8 cellular contexts compared by ENCODE assay signal in the genomic region with DNA sequence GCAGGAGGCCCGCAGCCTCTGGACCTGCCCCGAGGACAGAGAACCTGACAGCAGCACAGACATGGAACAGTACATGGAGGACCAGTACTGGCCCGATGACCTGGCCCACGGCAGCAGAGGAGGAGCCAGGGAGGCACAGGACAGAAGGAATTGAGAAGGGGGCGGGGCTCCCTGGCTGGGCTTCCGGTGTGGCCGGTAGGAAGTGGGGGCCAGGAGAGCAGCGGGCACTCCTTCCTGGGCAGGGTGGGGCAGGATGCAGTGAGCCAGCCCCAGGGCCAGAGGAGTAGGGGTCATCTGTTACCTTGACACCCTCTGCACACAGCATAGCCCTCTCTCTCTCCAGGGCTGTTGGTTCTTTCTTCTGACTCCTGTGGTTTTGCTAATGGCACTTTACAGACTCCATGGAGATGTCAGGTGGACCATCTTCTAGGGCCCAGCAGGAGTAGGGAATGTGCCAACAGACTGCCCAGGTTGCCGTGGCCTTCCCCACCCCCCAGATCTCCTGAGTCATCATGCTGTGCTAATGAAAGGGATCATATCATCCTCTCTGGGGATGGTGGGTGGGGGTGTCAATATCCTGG. TPM values are rescaled to one million over a fixed set of nuclear protein-coding genes. Genes with fewer than 3 reads are reported as not detected.
DNase-seq lines count a peak whose midpoint lies in the region; ATAC-seq, FAIRE-seq and TF ChIP-seq lines count a peak whose summit lies in the region.

No MANE protein-coding gene starts in this region.

- no peak for TF ChIP-seq POLR2A in transverse colon (IDR thresholded peaks at IDR 0.05)

- peak in 1 of 2 donors; percentile 30 for ATAC-seq in activated T-cell treated with anti-CD3 and anti-CD28 coated beads, Interleukin-2, amount 50 U/mL, for 72 hours (replicated peaks in 1 of 2)
- peak; percentile 15 for ATAC-seq in activated CD8-positive, alpha-beta T cell treated with anti-CD3 and anti-CD28 coated beads, Interleukin-2, amount 10 ng/mL, durations not matched to agents 7 days and 5 days
- no peak for ATAC-seq in HG02981 (IDR thresholded peaks at IDR 0.05; ENCODE audit: unreplicated experiment)

- TF ChIP-seq EP300 in transverse colon (IDR thresholded peaks at IDR 0.05; ENCODE audit: low read depth): no peak

- peak overlapping the region; percentile 6 to 23 for H3K4me3 Mint-ChIP-seq in activated T-cell treated with anti-CD3 and anti-CD28 coated beads, Interleukin-2, amount 50 U/mL, for 72 hours
- peak overlapping the region; percentile 45 for H3K4me3 Mint-ChIP-seq in activated CD8-positive, alpha-beta T cell treated with anti-CD3 and anti-CD28 coated beads, Interleukin-2, amount 10 ng/mL, durations not matched to agents 7 days and 5 days

- in situ Hi-C loops in transverse colon (cut with MboI; ENCODE audit: low pct_ligation_motif_present in 1 of 4, low pct_unique_long_range_greater_than_20kb in 1 of 4, low sequenced_read_pairs in 3 of 4): no loop called here

- H3K9me3 ChIP-seq in kidney (ENCODE audit: control insufficient read depth in 1 of 2, low read length in 2 of 2) (no peaks in the 10 kb centered on the region), transverse colon (no peaks in the 10 kb centered on the region)

- peaks cover 96% of the 10 kb centered on the region for H3K4me1 Mint-ChIP-seq in activated T-cell treated with anti-CD3 and anti-CD28 coated beads, Interleukin-2, amount 50 U/mL, for 72 hours (ENCODE audit: low read depth)
- H3K4me1 Mint-ChIP-seq in activated CD8-positive, alpha-beta T cell treated with anti-CD3 and anti-CD28 coated beads, Interleukin-2, amount 10 ng/mL, durations not matched to agents 7 days and 5 days (ENCODE audit: low read depth): peaks cover 90% of the 10 kb centered on the region

- TF ChIP-seq CTCF in kidney (IDR thresholded peaks at IDR 0.05; ENCODE audit: borderline replicate concordance, extremely low read depth, insufficient read depth): no peak
- no peak for TF ChIP-seq CTCF in transverse colon (IDR thresholded peaks at IDR 0.05)

- no peaks in the 10 kb centered on the region for H3K27me3 Mint-ChIP-seq in activated T-cell treated with anti-CD3 and anti-CD28 coated beads, Interleukin-2, amount 50 U/mL, for 72 hours (ENCODE audit: low read depth)
- H3K27me3 Mint-ChIP-seq in activated CD8-positive, alpha-beta T cell treated with anti-CD3 and anti-CD28 coated beads, Interleukin-2, amount 10 ng/mL, durations not matched to agents 7 days and 5 days (ENCODE audit: low read depth): no peaks in the 10 kb centered on the region

- FAIRE-seq in kidney (lab: Jason Lieb, UNC): no peak

- no peak overlapping the region for H3K9ac ChIP-seq in kidney (ENCODE audit: low read length in 2 of 2)

- H3K4me3 ChIP-seq in kidney (ENCODE audit: low read length in 2 of 2) (no peak overlapping the region), transverse colon (no peak overlapping the region)

- 70% methylated on average over 8 of the region's 9 CpGs; no CpG with 5 or more reads in 1 of the 2 donors for WGBS in transverse colon (ENCODE audit: low coverage in 1 of 2), 2 donors

- no peak for DNase-seq in activated T-cell treated with anti-CD3 and anti-CD28 coated beads, Interleukin-2, amount 50 U/mL, for 72 hours
- DNase-seq in activated T-cell treated with anti-CD3 and anti-CD28 coated beads for 4 hours (no peak), kidney (peak; percentile 80), transverse colon (peak; percentile 77), NCI-H1436 (lab: John Stamatoyannopoulos, UW) (no peak), HuH-7.5 (ENCODE audit: low spot score) (no peak)
- DNase-seq in activated CD8-positive, alpha-beta T cell treated with anti-CD3 and anti-CD28 coated beads, Interleukin-2, amount 10 ng/mL, durations not matched to agents 7 days and 5 days: no peak

- POLR2A ChIA-PET in activated CD8-positive, alpha-beta T cell treated with anti-CD3 and anti-CD28 coated beads, Interleukin-2, amount 10 ng/mL, durations not matched to agents 7 days and 5 days (lab: Charles Lee): interaction anchor here (1.4 to 1.7 kb wide), 2 partner anchors 8 to 9 kb away, joined by 3 to 7 read pairs; a partner anchor contains a TSS

- H3K4me1 ChIP-seq in kidney (ENCODE audit: control insufficient read depth in 1 of 2, insufficient read depth in 1 of 2, low read depth in 1 of 2, low read length in 2 of 2) (no peaks in the 10 kb centered on the region), transverse colon (peaks cover 7 to 28% (median 16%) of the 10 kb centered on the region in 4 donors)

- intact Hi-C loops in kidney (cut with DNase I) (no loop called here), transverse colon (cut with DNase I; ENCODE audit: low total_unique reads) (no loop called here)

- H3K36me3 ChIP-seq in kidney (ENCODE audit: control insufficient read depth in 1 of 2, insufficient read depth in 2 of 2, low read length in 2 of 2) (peaks cover 16 to 19% of the 10 kb centered on the region in 2 donors), transverse colon (peaks cover 0 to 7% (median 0%) of the 10 kb centered on the region in 4 donors)

- CTCF ChIA-PET in activated CD8-positive, alpha-beta T cell treated with anti-CD3 and anti-CD28 coated beads, Interleukin-2, amount 10 ng/mL, durations not matched to agents 7 days and 5 days (lab: Charles Lee): no interaction called here

- no peaks in the 10 kb centered on the region for H3K9me3 Mint-ChIP-seq in activated T-cell treated with anti-CD3 and anti-CD28 coated beads, Interleukin-2, amount 50 U/mL, for 72 hours
- no peaks in the 10 kb centered on the region for H3K9me3 Mint-ChIP-seq in activated CD8-positive, alpha-beta T cell treated with anti-CD3 and anti-CD28 coated beads, Interleukin-2, amount 10 ng/mL, durations not matched to agents 7 days and 5 days (ENCODE audit: insufficient read depth)

- peak overlapping the region; percentile 85 for H3K27ac Mint-ChIP-seq in activated T-cell treated with anti-CD3 and anti-CD28 coated beads, Interleukin-2, amount 50 U/mL, for 72 hours
- H3K27ac Mint-ChIP-seq in activated CD8-positive, alpha-beta T cell treated with anti-CD3 and anti-CD28 coated beads, Interleukin-2, amount 10 ng/mL, durations not matched to agents 7 days and 5 days: peak overlapping the region; percentile 81

- peaks cover 14 to 40% of the 10 kb centered on the region in 2 donors for H3K36me3 Mint-ChIP-seq in activated T-cell treated with anti-CD3 and anti-CD28 coated beads, Interleukin-2, amount 50 U/mL, for 72 hours (ENCODE audit: insufficient read depth in 2 of 2)
- H3K36me3 Mint-ChIP-seq in activated CD8-positive, alpha-beta T cell treated with anti-CD3 and anti-CD28 coated beads, Interleukin-2, amount 10 ng/mL, durations not matched to agents 7 days and 5 days (ENCODE audit: low read depth): peaks cover 86% of the 10 kb centered on the region

- H3K27ac ChIP-seq in kidney (ENCODE audit: low read depth in 2 of 2, low read length in 2 of 2): peak overlapping the region in 1 of 2 donors; percentile 13
- H3K27ac ChIP-seq in transverse colon: peak overlapping the region; percentile 26 to 63 (median 56)

- no peaks in the 10 kb centered on the region for H3K27me3 ChIP-seq in transverse colon

RNA-seq across cellular contexts. Expression of a gene that starts 8.6 kb away (rescaled TPM):
- total RNA-seq in activated T-cell treated with anti-CD3 and anti-CD28 coated beads, Interleukin-2, amount 50 U/mL, for 72 hours: 100 to 1,000 TPM; 102 to 215 TPM
- 100 to 1,000 TPM; 141 to 151 TPM for total RNA-seq in activated CD8-positive, alpha-beta T cell treated with anti-CD3 and anti-CD28 coated beads, Interleukin-2, amount 10 ng/mL, durations not matched to agents 7 days and 5 days
- 25.5 TPM for total RNA-seq in kidney
- polyA plus RNA-seq in kidney (ENCODE audit: insufficient read depth, low read depth, low replicate concordance): 7.3 TPM
- 10 to 100 TPM; 18.7 to 51.9 (median 38.6) TPM for total RNA-seq in transverse colon

RNA-seq across cellular contexts. Expression of a gene that starts 9.1 kb away (rescaled TPM):
- 100 to 1,000 TPM in 1 of 2 donors, 10 to 100 TPM in 1; 99.4 to 155 TPM for total RNA-seq in activated T-cell treated with anti-CD3 and anti-CD28 coated beads, Interleukin-2, amount 50 U/mL, for 72 hours
- total RNA-seq in activated CD8-positive, alpha-beta T cell treated with anti-CD3 and anti-CD28 coated beads, Interleukin-2, amount 10 ng/mL, durations not matched to agents 7 days and 5 days: 10 to 100 TPM; 52.6 to 53.2 TPM
- total RNA-seq in kidney (17.4 TPM), transverse colon (10 to 100 TPM in 1 of 4 donors, 1 to 10 TPM in 3; 1.5 to 22.7 (median 8.7) TPM)
- polyA plus RNA-seq in kidney (ENCODE audit: insufficient read depth, low read depth, low replicate concordance): 6.2 TPM

Comparison
In these comparisons a context has a peak if more than half of its experiments do, and no peak if none do; other contexts are left out.
1. DNase-seq: peak in kidney (single experiment) and transverse colon (single experiment); none in activated T-cell treated with anti-CD3 and anti-CD28 coated beads, Interleukin-2, amount 50 U/mL, for 72 hours (0 of 2), activated T-cell treated with anti-CD3 and anti-CD28 coated beads for 4 hours (single experiment), activated CD8-positive, alpha-beta T cell treated with anti-CD3 and anti-CD28 coated beads, Interleukin-2, amount 10 ng/mL, durations not matched to agents 7 days and 5 days (single experiment), NCI-H1436 (single experiment) and HuH-7.5 (single experiment).